Comparison of ENCODE assay signal across 21 cellular contexts in the genomic region with DNA sequence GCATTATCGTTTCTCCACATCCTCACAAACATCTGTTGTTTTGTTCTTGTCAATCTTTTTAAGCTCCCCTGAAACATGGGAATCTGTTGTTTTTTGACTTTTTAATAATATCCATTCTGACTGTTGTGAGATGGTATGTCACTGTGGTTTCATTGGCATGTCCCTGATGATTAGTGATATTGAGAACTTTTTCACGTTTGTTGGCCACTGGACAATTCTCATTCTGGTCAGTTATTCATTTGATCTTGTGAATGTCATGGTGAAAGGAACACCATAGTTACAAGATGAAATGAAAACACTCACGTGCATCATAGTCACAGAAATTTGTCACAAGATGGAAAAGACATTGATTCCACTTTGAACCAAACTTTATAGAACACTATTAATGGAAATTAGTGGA.
"Had no signal": no experiment of that assay in that cellular context is flagged by ENCODE, and none has a peak within 500 bp of the region (broad histone marks: within the 10 kb centered on the region; RNA-seq: fewer than 3 reads in every experiment).

No MANE protein-coding gene starts in this region.

- H3K27ac ChIP-seq: SJSA1, SK-N-MC had no signal

- H3K36me3 ChIP-seq: SJSA1 had no signal

- H3K4me3 ChIP-seq: SJSA1, SK-N-MC had no signal

- H3K9me3 ChIP-seq: SJSA1 had no signal

- DNase-seq: IMR-90, Karpas-422, KG1, MV-4-11, NCI-H1048, NCI-H1105, NCI-H1417, NCI-H1436 treated with DMSO at 0.1 percent for 48 hours, NCI-H1694, NCI-H187 treated with DMSO at 0.1 percent for 48 hours, NCI-H2029 treated with DMSO at 0.1 percent for 48 hours, NCI-H2171 treated with DMSO at 0.1 percent for 48 hours, NCI-H345, NCI-H446 treated with DMSO at 0.1 percent for 48 hours, NCI-H510A treated with DMSO at 0.1 percent for 48 hours, NCI-H526, Right ventricle myocardium superior, RPMI8226, SIG-M5 had no signal

- H3K27me3 ChIP-seq: SJSA1 had no signal
